ENCODE assay signal across 18 cellular contexts in the genomic region with DNA sequence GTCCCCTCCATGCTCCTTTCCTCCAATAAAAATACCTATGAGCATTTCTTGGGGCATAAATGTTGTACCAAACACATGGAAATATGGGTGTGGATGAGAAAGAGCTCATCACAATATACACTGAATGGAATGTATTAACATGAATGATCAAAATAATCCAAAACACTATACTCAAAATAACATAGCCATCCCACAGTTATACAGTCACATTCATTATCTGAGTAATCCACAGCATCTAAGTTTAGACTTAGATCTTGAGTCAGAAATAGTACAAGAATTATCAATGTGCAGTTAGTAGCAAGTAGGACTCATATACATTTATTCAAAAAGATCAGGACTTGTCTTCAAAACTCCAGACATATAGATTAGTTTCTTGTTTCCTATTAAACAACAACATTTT.
"Had no signal": no experiment of that assay in that cellular context is flagged by ENCODE, and none has a peak within 500 bp of the region (broad histone marks: within the 10 kb centered on the region; RNA-seq: fewer than 3 reads in every experiment).

No MANE protein-coding gene starts in this region.

- H3K4me1 Mint-ChIP-seq: activated naive CD4-positive, alpha-beta T cell treated with anti-CD3 and anti-CD28 coated beads, Interleukin-2, amount 50 U/mL, for 24 hours; central memory CD8-positive, alpha-beta T cell; nephron progenitor cell; stimulated activated effector memory CD8-positive, alpha-beta T cell treated with anti-CD3 and anti-CD28 coated beads, Interleukin-12 subunit alpha, Interleukin-12 subunit beta, amount 100 ng/mL, for 72 hours had no signal

- DNase-seq: activated CD4-positive, alpha-beta T cell treated with anti-CD3 and anti-CD28 coated beads, Interleukin-2, amount 50 U/mL, for 4 hours; activated gamma-delta T cell; amniotic stem cell; erythroblast; gastrocnemius medialis; nephron progenitor cell; stimulated activated CD4-positive, alpha-beta T cell treated with anti-CD3 and anti-CD28 coated beads, Interleukin-4, amount 100 ng/mL, for 24 hours; stomach; T-helper 2 cell had no signal

- H3K4me1 ChIP-seq: prostate gland had no signal

- H3K27me3 Mint-ChIP-seq: central memory CD8-positive, alpha-beta T cell had no signal

- H3K36me3 Mint-ChIP-seq: activated naive CD4-positive, alpha-beta T cell treated with anti-CD3 and anti-CD28 coated beads, Interleukin-2, amount 50 U/mL, for 24 hours; brain; mesothelial cell of epicardium; stimulated activated effector memory CD8-positive, alpha-beta T cell treated with anti-CD3 and anti-CD28 coated beads, Interleukin-12 subunit alpha, Interleukin-12 subunit beta, amount 100 ng/mL, for 72 hours had no signal

- ATAC-seq: gastrocnemius medialis; stimulated activated effector memory CD8-positive, alpha-beta T cell treated with anti-CD3 and anti-CD28 coated beads, Interleukin-12 subunit alpha, Interleukin-12 subunit beta, amount 100 ng/mL, for 72 hours had no signal

- H3K9me3 ChIP-seq: gastrocnemius medialis, prostate gland, stomach, upper lobe of left lung had no signal

- H3K4me3 ChIP-seq: coronary artery, gastrocnemius medialis, lung, prostate gland, stomach, upper lobe of left lung had no signal

- H3K9me3 Mint-ChIP-seq: activated naive CD4-positive, alpha-beta T cell treated with anti-CD3 and anti-CD28 coated beads, Interleukin-2, amount 50 U/mL, for 24 hours; central memory CD8-positive, alpha-beta T cell; mesothelial cell of epicardium; nephron progenitor cell; stimulated activated effector memory CD8-positive, alpha-beta T cell treated with anti-CD3 and anti-CD28 coated beads, Interleukin-12 subunit alpha, Interleukin-12 subunit beta, amount 100 ng/mL, for 72 hours had no signal

- H3K27me3 ChIP-seq: gastrocnemius medialis, stomach, upper lobe of left lung had no signal

- H3K4me3 Mint-ChIP-seq: activated naive CD4-positive, alpha-beta T cell treated with anti-CD3 and anti-CD28 coated beads, Interleukin-2, amount 50 U/mL, for 24 hours; brain; central memory CD8-positive, alpha-beta T cell; mesothelial cell of epicardium; nephron progenitor cell; stimulated activated effector memory CD8-positive, alpha-beta T cell treated with anti-CD3 and anti-CD28 coated beads, Interleukin-12 subunit alpha, Interleukin-12 subunit beta, amount 100 ng/mL, for 72 hours had no signal

- H3K27ac ChIP-seq: coronary artery, gastrocnemius medialis, prostate gland, stomach, upper lobe of left lung had no signal

- H3K36me3 ChIP-seq: gastrocnemius medialis, prostate gland, stomach, upper lobe of left lung had no signal

- H3K27ac Mint-ChIP-seq: activated naive CD4-positive, alpha-beta T cell treated with anti-CD3 and anti-CD28 coated beads, Interleukin-2, amount 50 U/mL, for 24 hours; mesothelial cell of epicardium; nephron progenitor cell; stimulated activated effector memory CD8-positive, alpha-beta T cell treated with anti-CD3 and anti-CD28 coated beads, Interleukin-12 subunit alpha, Interleukin-12 subunit beta, amount 100 ng/mL, for 72 hours had no signal
